In genomic region chr17:42772945-42773289, GRCh38 we compare ENCODE assay signal across 8 cellular contexts. TPM values are rescaled to one million over a fixed set of nuclear protein-coding genes. Genes with fewer than 3 reads are reported as not detected.
DNase-seq lines count a peak whose midpoint lies in the region; ATAC-seq and TF ChIP-seq lines count a peak whose summit lies in the region.

No MANE protein-coding gene starts in this region.

- no peaks in the 10 kb centered on the region for H4K20me1 ChIP-seq in H9 (ENCODE audit: control insufficient read depth, insufficient read depth, insufficient read length)

- H4K5ac ChIP-seq in H9 (ENCODE audit: insufficient read length, low read depth, low read length): no peak overlapping the region

- H3K27ac ChIP-seq in H9 (ENCODE audit: insufficient read length, low read depth, low read length) (no peak overlapping the region), VCaP (peak overlapping the region; percentile 83), foreskin keratinocyte (peak overlapping the region; percentile 81), skeletal muscle tissue (ENCODE audit: low read depth, low read length) (peak overlapping the region; percentile 75)

- no peaks in the 10 kb centered on the region for H3K79me2 ChIP-seq in H9 (ENCODE audit: insufficient read depth, low read length)

- H3K4me3 Mint-ChIP-seq in H9: peak overlapping the region; percentile 100

- ATAC-seq in foreskin keratinocyte (no peak), GM21526 (IDR thresholded peaks at IDR 0.05; ENCODE audit: low FRiP score, unreplicated experiment) (no peak), GM19395 (IDR thresholded peaks at IDR 0.05; ENCODE audit: unreplicated experiment) (no peak)

- no peak overlapping the region for H2BK5ac ChIP-seq in H9 (ENCODE audit: insufficient read length, low read length)

- no CpG with 5 or more reads among the region's 3 CpGs for WGBS in H9 (ENCODE audit: extremely low coverage, insufficient read length, low lambda C conversion rate)

- H3K4me3 ChIP-seq in skeletal muscle tissue (ENCODE audit: low read length in 3 of 3): peak overlapping the region; percentile 97 to 99 (median 97)

- H3K9me3 Mint-ChIP-seq in H9: no peaks in the 10 kb centered on the region; a peak in 1 of 5 replicates

- H4K91ac ChIP-seq in H9 (ENCODE audit: insufficient read length, low read depth, low read length): no peak overlapping the region

- no peak overlapping the region for H4K8ac ChIP-seq in H9 (replicated peaks; ENCODE audit: insufficient read length, low read depth, low read length)

- no peak overlapping the region for H2BK20ac ChIP-seq in H9 (ENCODE audit: low read depth, low read length, poor library complexity, severe bottlenecking)

- H3K4me1 ChIP-seq in H9 (ENCODE audit: insufficient read depth, low read length): no peaks in the 10 kb centered on the region
- peaks cover 11% of the 10 kb centered on the region for H3K4me1 ChIP-seq in foreskin keratinocyte
- H3K4me1 ChIP-seq in skeletal muscle tissue (ENCODE audit: control insufficient read depth in 3 of 3, insufficient read depth in 3 of 3, low read length in 3 of 3): peaks cover 8 to 19% (median 14%) of the 10 kb centered on the region in 3 donors

- TF ChIP-seq CTCF in H9 (conservative IDR thresholded peaks at IDR 0.05) (no peak), VCaP (conservative IDR thresholded peaks at IDR 0.05) (no peak), foreskin keratinocyte (conservative IDR thresholded peaks at IDR 0.05) (no peak)

- H3K18ac ChIP-seq in H9 (ENCODE audit: insufficient read length, low read depth, low read length): peak overlapping the region; percentile 81

- H3K4me1 Mint-ChIP-seq in H9: peaks cover 8 to 11% of the 10 kb centered on the region in 2 experiments

- H3K14ac ChIP-seq in H9 (ENCODE audit: insufficient read depth, low read length): peak overlapping the region; percentile 76; the same call in 1 of the 2 replicates

- peaks cover 4 to 28% (median 26%) of the 10 kb centered on the region in 3 experiments; a peak in 6 of 7 replicates for H3K36me3 Mint-ChIP-seq in H9 (ENCODE audit: insufficient read depth in 1 of 3, low read depth in 3 of 3)

- no peak overlapping the region for H3K4ac ChIP-seq in H9 (ENCODE audit: low read depth, low read length)

- no peak overlapping the region for H2BK120ac ChIP-seq in H9 (ENCODE audit: low read depth, low read length, poor library complexity, severe bottlenecking)

- H2AFZ ChIP-seq in H9 (ENCODE audit: low read length): peak overlapping the region; percentile 88

- H3K27me3 Mint-ChIP-seq in H9 (ENCODE audit: low read depth): peaks cover 2% of the 10 kb centered on the region

- H3K4me2 ChIP-seq in H9 (ENCODE audit: insufficient read depth, insufficient read length, low read length): peak overlapping the region; percentile 80

- DNase-seq in H9 (no peak), foreskin keratinocyte (no peak), T1000 (lab: John Stamatoyannopoulos, UW) (no peak), head of caudate nucleus (no peak)

- no peak overlapping the region for H2BK12ac ChIP-seq in H9 (ENCODE audit: insufficient read length, low read depth, low read length)

- H3T11ph ChIP-seq in H9 (ENCODE audit: low read length): no peak overlapping the region

- H3K27ac Mint-ChIP-seq in H9: peak overlapping the region; percentile 94 to 98 (median 98); a peak in 5 of 7 replicates

- no peak overlapping the region for H2AK5ac ChIP-seq in H9 (ENCODE audit: insufficient read length, low read length)

- peaks cover 15 to 22% (median 16%) of the 10 kb centered on the region in 3 donors for H3K36me3 ChIP-seq in skeletal muscle tissue (ENCODE audit: control insufficient read depth in 3 of 3, insufficient read depth in 3 of 3, low read length in 3 of 3)

- H3K79me1 ChIP-seq in H9 (ENCODE audit: insufficient read depth, low read depth, low read length, poor library complexity, severe bottlenecking): no peaks in the 10 kb centered on the region

- H3K23ac ChIP-seq in H9 (ENCODE audit: insufficient read length, low read depth, low read length): no peak overlapping the region

- H2BK15ac ChIP-seq in H9 (ENCODE audit: low read depth, low read length): no peak overlapping the region

- no peaks in the 10 kb centered on the region for H3K27me3 ChIP-seq in H9 (ENCODE audit: insufficient read depth, low read length)
- H3K27me3 ChIP-seq in foreskin keratinocyte: no peaks in the 10 kb centered on the region
- no peaks in the 10 kb centered on the region for H3K27me3 ChIP-seq in skeletal muscle tissue (ENCODE audit: control insufficient read depth in 3 of 3, insufficient read depth in 3 of 3, low read length in 3 of 3)

- H3K9me3 ChIP-seq in H9 (ENCODE audit: control insufficient read depth, low read depth, low read length): no peaks in the 10 kb centered on the region
- H3K9me3 ChIP-seq in skeletal muscle tissue (ENCODE audit: control insufficient read depth in 3 of 3, low read length in 3 of 3): no peaks in the 10 kb centered on the region

- H3K56ac ChIP-seq in H9 (ENCODE audit: insufficient read length, low read depth, low read length): no peak overlapping the region

- H3K23me2 ChIP-seq in H9 (ENCODE audit: insufficient read length, low read depth, low read length, poor library complexity, severe bottlenecking): peaks cover 6% of the 10 kb centered on the region

- intact Hi-C loops in head of caudate nucleus (cut with DNase I): no loop called here

- H3K9ac ChIP-seq in H9 (ENCODE audit: extremely low read depth, insufficient read length, low read length): peak overlapping the region; percentile 55
- peak overlapping the region; percentile 92 to 97 (median 96) for H3K9ac ChIP-seq in skeletal muscle tissue (ENCODE audit: low read depth in 1 of 3, low read length in 3 of 3)

RNA-seq across cellular contexts. Expression of gene VPS25, which starts 0.3 kb away (rescaled TPM):
- total RNA-seq in H9 (2021) (111 and 113 TPM in 2 replicates), foreskin keratinocyte (95.3 and 100 TPM in 2 replicates), skeletal muscle tissue (38.6 TPM)
- polyA plus RNA-seq in foreskin keratinocyte: 139 and 143 TPM in 2 replicates

RNA-seq across cellular contexts. Expression of gene WNK4, which starts 7.5 kb away (rescaled TPM):
- 1.9 and 2.6 TPM in 2 replicates for total RNA-seq in H9 (2021)
- 0.24 and 0.28 TPM in 2 replicates for total RNA-seq in foreskin keratinocyte
- 0.23 and 0.25 TPM in 2 replicates for polyA plus RNA-seq in foreskin keratinocyte
- not detected for total RNA-seq in skeletal muscle tissue

RNA-seq across cellular contexts. Expression of gene RAMP2, which starts 11.9 kb away (rescaled TPM):
- total RNA-seq in H9 (2021) (10.9 and 11.7 TPM in 2 replicates), foreskin keratinocyte (not detected in 2 replicates), skeletal muscle tissue (16.2 TPM)
- 0.13 and 0.21 TPM in 2 replicates for polyA plus RNA-seq in foreskin keratinocyte

RNA-seq across cellular contexts. Expression of gene COA3, which starts 25.6 kb away (rescaled TPM):
- 74.2 and 76.9 TPM in 2 replicates for total RNA-seq in H9 (2021)
- 80.0 and 84.1 TPM in 2 replicates for total RNA-seq in foreskin keratinocyte
- 114 and 116 TPM in 2 replicates for polyA plus RNA-seq in foreskin keratinocyte
- total RNA-seq in skeletal muscle tissue: 99.2 TPM

RNA-seq across cellular contexts. Expression of gene CNTD1, which starts 25.7 kb away (rescaled TPM):
- total RNA-seq in H9 (2021): not detected in 2 replicates
- not detected in 2 replicates for total RNA-seq in foreskin keratinocyte
- polyA plus RNA-seq in foreskin keratinocyte: 0.02 and 0.06 TPM in 2 replicates
- total RNA-seq in skeletal muscle tissue: 1.0 TPM

Comparison
In these comparisons a context has a peak if more than half of its experiments do, and no peak if none do; other contexts are left out.
1. RNA of gene RAMP2, which starts 11.9 kb away (total RNA-seq): 16.2 TPM in skeletal muscle tissue (single experiment) and 10.9 to 11.7 TPM in H9; not detected in foreskin keratinocyte; every median in the first group is over 10 times any median in the second.